10 cellular contexts compared by ENCODE assay signal in genomic region chr19:18849838-18850400, GRCh38. TPM values are rescaled to one million over a fixed set of nuclear protein-coding genes. Genes with fewer than 3 reads are reported as not detected.
DNase-seq lines count a peak whose midpoint lies in the region; ATAC-seq and TF ChIP-seq lines count a peak whose summit lies in the region.
"Had no signal": no experiment of that assay in that cellular context is flagged by ENCODE, and none has a peak within 500 bp of the region (broad histone marks: within the 10 kb centered on the region; RNA-seq: fewer than 3 reads in every experiment).

No MANE protein-coding gene starts in this region.

- no peak for TF ChIP-seq CTCF in GM23338 (conservative IDR thresholded peaks at IDR 0.05; ENCODE audit: low read depth in 2 of 2)
- no peak for TF ChIP-seq CTCF in hepatocyte (IDR thresholded peaks at IDR 0.05; ENCODE audit: poor library complexity)

- peaks cover 3% of the 10 kb centered on the region for H3K27me3 Mint-ChIP-seq in GM23338 (ENCODE audit: insufficient read depth, low read depth, poor library complexity)
- no peaks in the 10 kb centered on the region for H3K27me3 Mint-ChIP-seq in activated T-helper 2 cell treated with anti-CD3 and anti-CD28 coated beads, Interferon-gamma antibody, Interleukin-2, Interleukin-4, amounts not matched to agents 10 μg/mL and 5 μg/mL and 100 μg/mL, durations not matched to agents 14 hours and 24 hours and 36 hours (ENCODE audit: low read depth)

- peaks cover 14% of the 10 kb centered on the region for H3F3A ChIP-seq in GM23338 (replicated peaks; ENCODE audit: low read depth)

- H3K79me2 ChIP-seq in GM23338 (replicated peaks; ENCODE audit: insufficient read depth): peaks cover 40% of the 10 kb centered on the region
- peaks cover 71% of the 10 kb centered on the region for H3K79me2 ChIP-seq in hepatocyte

- H4K20me1 ChIP-seq in GM23338 (replicated peaks; ENCODE audit: insufficient read depth) (peaks cover 34% of the 10 kb centered on the region), hepatocyte (ENCODE audit: insufficient read depth, poor library complexity, severe bottlenecking) (peaks cover 71% of the 10 kb centered on the region)

- intact Hi-C loops in activated T-helper 2 cell treated with anti-CD3 and anti-CD28 coated beads, Interferon-gamma antibody, Interleukin-2, Interleukin-4, amounts not matched to agents 10 μg/mL and 5 μg/mL and 100 μg/mL, durations not matched to agents 14 hours and 24 hours and 36 hours (cut with micrococcal nuclease): loop anchor here (5.0 to 10.0 kb wide), 4 partner anchors 63 to 395 kb away; partner anchors contain the start of gene CRTC1

- H3K4me1 Mint-ChIP-seq in GM23338: peaks cover 6% of the 10 kb centered on the region
- peaks cover 34% of the 10 kb centered on the region for H3K4me1 Mint-ChIP-seq in activated T-helper 2 cell treated with anti-CD3 and anti-CD28 coated beads, Interferon-gamma antibody, Interleukin-2, Interleukin-4, amounts not matched to agents 10 μg/mL and 5 μg/mL and 100 μg/mL, durations not matched to agents 14 hours and 24 hours and 36 hours (ENCODE audit: low read depth)

- H3K9me2 ChIP-seq in GM23338 (ENCODE audit: insufficient read depth) (no peaks in the 10 kb centered on the region), hepatocyte (replicated peaks; ENCODE audit: insufficient read depth) (no peaks in the 10 kb centered on the region)

- no peak overlapping the region for H3K4me3 Mint-ChIP-seq in GM23338
- H3K4me3 Mint-ChIP-seq in activated T-helper 2 cell treated with anti-CD3 and anti-CD28 coated beads, Interferon-gamma antibody, Interleukin-2, Interleukin-4, amounts not matched to agents 10 μg/mL and 5 μg/mL and 100 μg/mL, durations not matched to agents 14 hours and 24 hours and 36 hours (ENCODE audit: low read depth): peak overlapping the region; percentile 66

- H3K27me3 ChIP-seq in GM23338 (ENCODE audit: insufficient read depth) (no peaks in the 10 kb centered on the region), hepatocyte (no peaks in the 10 kb centered on the region), stomach smooth muscle (ENCODE audit: control insufficient read depth in 1 of 2, insufficient read depth in 2 of 2, low read length in 2 of 2) (no peaks in the 10 kb centered on the region)

- H3K36me3 ChIP-seq in GM23338 (ENCODE audit: insufficient read depth): peaks cover 37% of the 10 kb centered on the region
- no peaks in the 10 kb centered on the region for H3K36me3 ChIP-seq in hepatocyte (replicated peaks; ENCODE audit: insufficient read depth, low read depth)
- H3K36me3 ChIP-seq in stomach smooth muscle (ENCODE audit: control insufficient read depth in 2 of 2, insufficient read depth in 2 of 2, low read length in 2 of 2): peaks cover 41% of the 10 kb centered on the region in 2 donors

- H3K4me2 ChIP-seq in GM23338 (no peak overlapping the region), hepatocyte (peak overlapping the region; percentile 48)

- H3K4me1 ChIP-seq in GM23338 (ENCODE audit: insufficient read depth): no peaks in the 10 kb centered on the region
- H3K4me1 ChIP-seq in hepatocyte (ENCODE audit: insufficient read depth): peaks cover 16% of the 10 kb centered on the region
- H3K4me1 ChIP-seq in stomach smooth muscle (ENCODE audit: control insufficient read depth, insufficient read depth, low read length): peaks cover 43% of the 10 kb centered on the region

- H3K9me3 Mint-ChIP-seq in GM23338: no peaks in the 10 kb centered on the region
- H3K9me3 Mint-ChIP-seq in activated T-helper 2 cell treated with anti-CD3 and anti-CD28 coated beads, Interferon-gamma antibody, Interleukin-2, Interleukin-4, amounts not matched to agents 10 μg/mL and 5 μg/mL and 100 μg/mL, durations not matched to agents 14 hours and 24 hours and 36 hours: no peaks in the 10 kb centered on the region

- no peak for TF ChIP-seq POLR2A in erythroblast (IDR thresholded peaks at IDR 0.05; ENCODE audit: low read length)

- H3K4me3 ChIP-seq in GM23338 (no peak overlapping the region), hepatocyte (no peak overlapping the region), stomach smooth muscle (ENCODE audit: low read length in 2 of 2) (no peak overlapping the region)

- WGBS in hepatocyte (ENCODE audit: low lambda C conversion rate, missing lambda C conversion rate): 87% methylated on average over 16 of the region's 16 CpGs

- H3K27ac ChIP-seq in GM23338 (ENCODE audit: low read depth) (no peak overlapping the region), hepatocyte (peak overlapping the region; percentile 43), stomach smooth muscle (ENCODE audit: low read length) (peak overlapping the region; percentile 41)

- DNase-seq in GM23338 (ENCODE audit: low spot score) (no peak), hepatocyte (ENCODE audit: low spot score) (no peak), H4 (ENCODE audit: low spot score) (no peak), erythroblast (lab: John Stamatoyannopoulos, UW) (no peak), middle frontal gyrus (ENCODE audit: extremely low spot score, low spot score) (no peak), hepatic stellate cell (ENCODE audit: low spot score) (no peak)
- no peak for DNase-seq in activated T-helper 2 cell treated with anti-CD3 and anti-CD28 coated beads, Interferon-gamma antibody, Interleukin-2, Interleukin-4, amounts not matched to agents 10 μg/mL and 5 μg/mL and 100 μg/mL, durations not matched to agents 14 hours and 24 hours and 36 hours (ENCODE audit: low spot score)
- DNase-seq: NCI-H1092 treated with DMSO at 0.1 percent for 48 hours had no signal

- H3K9ac ChIP-seq in stomach smooth muscle (ENCODE audit: low read length in 2 of 2): no peak overlapping the region

- H3K36me3 Mint-ChIP-seq in GM23338 (ENCODE audit: low read depth): peaks cover 66% of the 10 kb centered on the region
- peaks cover 77% of the 10 kb centered on the region for H3K36me3 Mint-ChIP-seq in activated T-helper 2 cell treated with anti-CD3 and anti-CD28 coated beads, Interferon-gamma antibody, Interleukin-2, Interleukin-4, amounts not matched to agents 10 μg/mL and 5 μg/mL and 100 μg/mL, durations not matched to agents 14 hours and 24 hours and 36 hours (ENCODE audit: low read depth)

- H3K27ac Mint-ChIP-seq in GM23338: peak overlapping the region; percentile 32; the same call in 1 of the 2 replicates
- H3K27ac Mint-ChIP-seq in activated T-helper 2 cell treated with anti-CD3 and anti-CD28 coated beads, Interferon-gamma antibody, Interleukin-2, Interleukin-4, amounts not matched to agents 10 μg/mL and 5 μg/mL and 100 μg/mL, durations not matched to agents 14 hours and 24 hours and 36 hours: peak overlapping the region; percentile 91

- ATAC-seq in GM23338: no peak

- H2AFZ ChIP-seq in GM23338 (no peak overlapping the region), hepatocyte (no peak overlapping the region)

- no peaks in the 10 kb centered on the region for H3K9me3 ChIP-seq in hepatocyte (ENCODE audit: low read depth)
- H3K9me3 ChIP-seq in stomach smooth muscle (ENCODE audit: control insufficient read depth in 2 of 2, low read length in 2 of 2): no peaks in the 10 kb centered on the region

TF ChIP-seq in GM23338, 12 proteins besides CTCF, POLR2A, EP300 and RAD21 (continues in another document):
- no peak for TF ChIP-seq EZH2phosphoT487 (IDR thresholded peaks at IDR 0.05; ENCODE audit: unreplicated experiment)

RNA-seq across cellular contexts. Expression of gene UPF1, which starts 18.2 kb away (rescaled TPM):
- 81.9 and 138 TPM in 2 replicates for total RNA-seq in GM23338 (2014; rRNA removed; shearing (Covaris generic))
- polyA plus RNA-seq in GM23338 (2016; fragmentation: Nextera tagmentation; extraction: Ambion mirVana): 13.8 and 14.3 TPM in 2 replicates
- 99.5 and 110 TPM in 2 replicates for total RNA-seq in activated T-helper 2 cell treated with anti-CD3 and anti-CD28 coated beads, Interferon-gamma antibody, Interleukin-2, Interleukin-4, amounts not matched to agents 10 μg/mL and 5 μg/mL and 100 μg/mL, durations not matched to agents 14 hours and 24 hours and 36 hours
- 24.5 and 47.2 TPM in 2 replicates for total RNA-seq in hepatocyte
- 22.2 and 27.0 TPM in 2 replicates for polyA plus RNA-seq in hepatocyte
- total RNA-seq in H4 (2014; rRNA removed; shearing (Covaris generic)): 33.8 and 46.2 TPM in 2 replicates

RNA-seq across cellular contexts. Expression of gene CERS1, which starts 46.0 kb away (rescaled TPM):
- 11.1 and 11.7 TPM in 2 replicates for total RNA-seq in GM23338 (2014; rRNA removed; shearing (Covaris generic))
- polyA plus RNA-seq in GM23338 (2016; fragmentation: Nextera tagmentation; extraction: Ambion mirVana) (12.2 and 15.9 TPM in 2 replicates), hepatocyte (4.9 and 5.7 TPM in 2 replicates)
- total RNA-seq in activated T-helper 2 cell treated with anti-CD3 and anti-CD28 coated beads, Interferon-gamma antibody, Interleukin-2, Interleukin-4, amounts not matched to agents 10 μg/mL and 5 μg/mL and 100 μg/mL, durations not matched to agents 14 hours and 24 hours and 36 hours: 0.09 and 0.18 TPM in 2 replicates
- total RNA-seq in hepatocyte: 3.0 and 5.3 TPM in 2 replicates
- 1.0 TPM in 1 of 2 replicates, not detected in the other for total RNA-seq in H4 (2014; rRNA removed; shearing (Covaris generic))

RNA-seq across cellular contexts. Expression of gene COMP, which starts 58.8 kb away (rescaled TPM):
- total RNA-seq in GM23338 (2014; rRNA removed; shearing (Covaris generic)): 0.63 TPM in 1 of 2 replicates, not detected in the other
- polyA plus RNA-seq in GM23338 (2016; fragmentation: Nextera tagmentation; extraction: Ambion mirVana): 0.31 and 0.58 TPM in 2 replicates
- not detected in 2 replicates for total RNA-seq in activated T-helper 2 cell treated with anti-CD3 and anti-CD28 coated beads, Interferon-gamma antibody, Interleukin-2, Interleukin-4, amounts not matched to agents 10 μg/mL and 5 μg/mL and 100 μg/mL, durations not matched to agents 14 hours and 24 hours and 36 hours
- 2.8 and 3.0 TPM in 2 replicates for total RNA-seq in hepatocyte
- 12.5 and 16.3 TPM in 2 replicates for polyA plus RNA-seq in hepatocyte
- 0.08 TPM in 1 of 2 replicates, not detected in the other for total RNA-seq in H4 (2014; rRNA removed; shearing (Covaris generic))
- total RNA-seq: activated CD8-positive, alpha-beta memory T cell treated with anti-CD3 and anti-CD28 coated beads for 36 hours had no signal
